In the genomic region with DNA sequence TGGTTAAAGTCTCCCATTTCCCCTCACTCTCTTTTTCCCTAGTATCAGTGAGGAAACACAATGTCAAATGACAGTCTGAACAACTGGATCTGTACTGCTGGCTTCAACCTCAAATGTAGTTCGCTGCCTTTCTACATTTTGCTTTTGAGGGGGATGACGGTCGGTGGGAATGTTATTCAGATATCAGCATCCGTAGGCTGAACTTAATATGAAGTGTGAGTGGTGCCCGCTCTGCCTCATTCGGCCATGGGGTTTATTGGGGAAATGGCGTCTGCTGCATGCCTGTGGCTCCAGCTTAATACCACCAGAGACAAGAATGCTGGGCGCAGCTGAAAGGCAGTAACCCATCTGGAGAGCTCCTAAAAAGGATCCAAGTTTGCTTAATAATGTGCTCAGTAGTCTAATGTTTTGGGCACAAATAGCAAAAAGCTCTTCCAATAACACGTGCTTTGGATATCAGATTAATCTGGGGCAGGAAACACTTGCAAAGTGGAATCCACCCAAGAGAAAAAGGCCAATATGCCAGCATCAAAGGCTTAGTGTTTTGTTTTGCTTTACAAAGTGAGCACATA, we compare ENCODE assay signal across 14 cellular contexts.
DNase-seq lines count a peak whose midpoint lies in the region; ATAC-seq and TF ChIP-seq lines count a peak whose summit lies in the region.
"Had no signal": no experiment of that assay in that cellular context is flagged by ENCODE, and none has a peak within 500 bp of the region (broad histone marks: within the 10 kb centered on the region; RNA-seq: fewer than 3 reads in every experiment).

No MANE protein-coding gene starts in this region.

- H3K36me3 Mint-ChIP-seq in stimulated activated memory B cell treated with anti-CD40 and anti-IgM and Interleukin-4, amounts not matched to agents 10 μg/mL and 1 μg/mL and 100 μg/mL, for 72 hours: peaks cover 22% of the 10 kb centered on the region
- no peaks in the 10 kb centered on the region for H3K36me3 Mint-ChIP-seq in naive thymus-derived CD8-positive, alpha-beta T cell

- peak overlapping the region; percentile 60 for H3K27ac Mint-ChIP-seq in stimulated activated memory B cell treated with anti-CD40 and anti-IgM and Interleukin-4, amounts not matched to agents 10 μg/mL and 1 μg/mL and 100 μg/mL, for 72 hours
- peak overlapping the region in 2 of 10 donors; percentile 37 to 42 for H3K27ac Mint-ChIP-seq in naive thymus-derived CD8-positive, alpha-beta T cell
- H3K27ac Mint-ChIP-seq: activated CD8-positive, alpha-beta memory T cell treated with anti-CD3 and anti-CD28 coated beads, Interleukin-2, amount 10 ng/mL, durations not matched to agents 7 days and 5 days had no signal

- no peak for DNase-seq in Right ventricle myocardium inferior (ENCODE audit: missing footprints)
- no peak for DNase-seq in left cardiac atrium
- DNase-seq in MG63: peak; percentile 68
- peak; percentile 84 for DNase-seq in fibroblast of villous mesenchyme (ENCODE audit: low read depth)
- no peak for DNase-seq in naive thymus-derived CD8-positive, alpha-beta T cell
- DNase-seq in uterus: no peak
- DNase-seq in NCI-H1436 (lab: John Stamatoyannopoulos, UW): no peak
- DNase-seq: ACHN; activated CD4-positive, CD25-positive, alpha-beta regulatory T cell; activated CD8-positive, alpha-beta memory T cell treated with anti-CD3 and anti-CD28 coated beads, Interleukin-2, amount 10 ng/mL, durations not matched to agents 7 days and 5 days; colonic mucosa; DMS79; OCI-M1 had no signal

- intact Hi-C loops in Right ventricle myocardium inferior (cut with DNase I) (no loop called here), left cardiac atrium (cut with DNase I) (no loop called here), uterus (cut with DNase I; ENCODE audit: low total_unique reads) (no loop called here)

- TF ChIP-seq POLR2A in uterus (IDR thresholded peaks at IDR 0.05): no peak

- H3K4me3 ChIP-seq in MG63 (no peak overlapping the region), fibroblast of villous mesenchyme (ENCODE audit: low read depth, low read length) (no peak overlapping the region), uterus (no peak overlapping the region)
- H3K4me3 ChIP-seq: colonic mucosa had no signal

- no peaks in the 10 kb centered on the region for H3K9me3 Mint-ChIP-seq in stimulated activated memory B cell treated with anti-CD40 and anti-IgM and Interleukin-4, amounts not matched to agents 10 μg/mL and 1 μg/mL and 100 μg/mL, for 72 hours
- H3K9me3 Mint-ChIP-seq in naive thymus-derived CD8-positive, alpha-beta T cell: no peaks in the 10 kb centered on the region

- H3K4me3 Mint-ChIP-seq in stimulated activated memory B cell treated with anti-CD40 and anti-IgM and Interleukin-4, amounts not matched to agents 10 μg/mL and 1 μg/mL and 100 μg/mL, for 72 hours: no peak overlapping the region
- H3K4me3 Mint-ChIP-seq in naive thymus-derived CD8-positive, alpha-beta T cell: no peak overlapping the region
- H3K4me3 Mint-ChIP-seq: activated CD8-positive, alpha-beta memory T cell treated with anti-CD3 and anti-CD28 coated beads, Interleukin-2, amount 10 ng/mL, durations not matched to agents 7 days and 5 days had no signal

- H3K4me1 Mint-ChIP-seq in stimulated activated memory B cell treated with anti-CD40 and anti-IgM and Interleukin-4, amounts not matched to agents 10 μg/mL and 1 μg/mL and 100 μg/mL, for 72 hours: peaks cover 52% of the 10 kb centered on the region
- peaks cover 5 to 38% (median 21%) of the 10 kb centered on the region in 4 donors for H3K4me1 Mint-ChIP-seq in naive thymus-derived CD8-positive, alpha-beta T cell

- TF ChIP-seq CTCF in fibroblast of villous mesenchyme (IDR thresholded peaks at IDR 0.05; ENCODE audit: insufficient read depth, low read depth, low read length): no peak
- no peak for TF ChIP-seq CTCF in uterus (IDR thresholded peaks at IDR 0.05)

- H3K4me1 ChIP-seq in uterus: no peaks in the 10 kb centered on the region
- H3K4me1 ChIP-seq: colonic mucosa had no signal

- H3K36me3 ChIP-seq in MG63 (no peaks in the 10 kb centered on the region), uterus (no peaks in the 10 kb centered on the region)
- H3K36me3 ChIP-seq: colonic mucosa had no signal

- no peaks in the 10 kb centered on the region for H3K27me3 Mint-ChIP-seq in stimulated activated memory B cell treated with anti-CD40 and anti-IgM and Interleukin-4, amounts not matched to agents 10 μg/mL and 1 μg/mL and 100 μg/mL, for 72 hours
- no peaks in the 10 kb centered on the region for H3K27me3 Mint-ChIP-seq in naive thymus-derived CD8-positive, alpha-beta T cell
- H3K27me3 Mint-ChIP-seq: activated CD8-positive, alpha-beta memory T cell treated with anti-CD3 and anti-CD28 coated beads, Interleukin-2, amount 10 ng/mL, durations not matched to agents 7 days and 5 days had no signal

- H3K27me3 ChIP-seq in MG63: no peaks in the 10 kb centered on the region
- H3K27me3 ChIP-seq in uterus: no peaks in the 10 kb centered on the region
- H3K27me3 ChIP-seq: colonic mucosa had no signal

- no peaks in the 10 kb centered on the region for H3K9me3 ChIP-seq in MG63
- no peaks in the 10 kb centered on the region for H3K9me3 ChIP-seq in uterus
- H3K9me3 ChIP-seq: colonic mucosa had no signal

- peak; percentile 46 for ATAC-seq in Right ventricle myocardium inferior
- no peak for ATAC-seq in left cardiac atrium
- ATAC-seq in stimulated activated memory B cell treated with anti-CD40 and anti-IgM and Interleukin-4, amounts not matched to agents 10 μg/mL and 1 μg/mL and 100 μg/mL, for 72 hours: no peak
- ATAC-seq in naive thymus-derived CD8-positive, alpha-beta T cell: no peak

- POLR2A ChIA-PET in naive thymus-derived CD8-positive, alpha-beta T cell (lab: Charles Lee): interaction anchor here (0.9 kb wide), 1 partner anchor 13 kb away, joined by 3 read pairs; no protein-coding TSS in a partner anchor

- H3K27ac ChIP-seq in uterus: no peak overlapping the region
- H3K27ac ChIP-seq: colonic mucosa had no signal

Comparison
In these comparisons a context has a peak if more than half of its experiments do, and no peak if none do; other contexts are left out.
1. DNase-seq: peak in MG63 (single experiment) and fibroblast of villous mesenchyme (single experiment); none in Right ventricle myocardium inferior (single experiment), left cardiac atrium (single experiment), naive thymus-derived CD8-positive, alpha-beta T cell (0 of 10), uterus (0 of 2) and NCI-H1436 (single experiment).